ENCODE assay signal across 1 cellular context in genomic region chr11:133904818-133905515, GRCh38.
TF ChIP-seq lines count a peak whose summit lies in the region.

No MANE protein-coding gene starts in this region.

TF ChIP-seq in GM12891, 5 proteins besides CTCF, POLR2A, EP300 and RAD21 (continued from another document):
- no peak for TF ChIP-seq PAX5 (IDR thresholded peaks at IDR 0.05; ENCODE audit: insufficient read depth, low read length, severe bottlenecking)
